In genomic region chr4:143294710-143295109, GRCh38 we compare ENCODE assay signal across 13 cellular contexts.
"Had no signal": no experiment of that assay in that cellular context is flagged by ENCODE, and none has a peak within 500 bp of the region (broad histone marks: within the 10 kb centered on the region; RNA-seq: fewer than 3 reads in every experiment).

No MANE protein-coding gene starts in this region.

- DNase-seq: activated CD4-positive, alpha-beta T cell treated with anti-CD3 and anti-CD28 coated beads for 48 hours; activated CD8-positive, alpha-beta memory T cell treated with anti-CD3 and anti-CD28 coated beads, Interleukin-2, amount 50 U/mL, for 48 hours; activated CD8-positive, alpha-beta T cell treated with anti-CD3 and anti-CD28 coated beads, Interleukin-2, amount 10 ng/mL, durations not matched to agents 7 days and 5 days; activated naive CD8-positive, alpha-beta T cell treated with anti-CD3 and anti-CD28 coated beads, Interleukin-2, amount 10 ng/mL, durations not matched to agents 7 days and 5 days; dermis blood vessel endothelial cell; glutamatergic neuron; immature natural killer cell; nephron progenitor cell; stimulated activated CD4-positive, alpha-beta T cell treated with anti-CD3 and anti-CD28 coated beads, Interleukin-15, amount 100 ng/mL, for 24 hours; stimulated activated CD4-positive, alpha-beta T cell treated with anti-CD3 and anti-CD28 coated beads, Interleukin-4, amount 100 ng/mL, for 24 hours had no signal

- H3K4me1 ChIP-seq: thyroid gland had no signal

- H3K36me3 ChIP-seq: cardiac muscle cell, thyroid gland had no signal

- H3K4me3 ChIP-seq: cardiac muscle cell, mucosa of descending colon, thyroid gland had no signal

- H3K27ac ChIP-seq: cardiac muscle cell, thyroid gland had no signal

- H3K9me3 ChIP-seq: mucosa of descending colon, thyroid gland had no signal

- H3K27me3 ChIP-seq: cardiac muscle cell, thyroid gland had no signal
